ENCODE assay signal across 8 cellular contexts in the genomic region with DNA sequence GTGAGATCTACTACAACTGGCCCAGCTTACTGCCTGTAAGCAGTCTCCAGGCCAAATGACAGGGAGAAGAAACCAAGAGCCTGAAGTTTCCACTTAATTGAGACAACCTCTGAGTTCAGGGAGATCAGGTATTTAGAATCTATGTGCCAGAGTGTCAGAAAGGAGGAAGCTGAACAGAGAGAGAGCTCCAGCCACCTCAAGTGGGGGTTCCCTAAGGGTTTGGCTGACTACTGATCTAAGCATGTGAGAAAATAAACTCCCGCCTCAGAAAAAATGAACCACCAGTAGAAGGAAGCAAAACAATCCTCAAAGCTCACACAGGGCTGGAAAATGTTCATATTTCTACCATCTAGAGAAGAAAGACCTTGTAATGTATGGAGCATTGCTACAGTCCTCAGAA. TPM values are rescaled to one million over a fixed set of nuclear protein-coding genes. Genes with fewer than 3 reads are reported as not detected.
DNase-seq lines count a peak whose midpoint lies in the region; ATAC-seq and TF ChIP-seq lines count a peak whose summit lies in the region.

No MANE protein-coding gene starts in this region.

- H3K27ac Mint-ChIP-seq in CD14-positive monocyte (peak overlapping the region; percentile 43 to 71 (median 62)), brain (peak overlapping the region in 3 of 5 experiments; percentile 17 to 44 (median 26))
- no peak overlapping the region for H3K27ac Mint-ChIP-seq in stimulated activated naive CD8-positive, alpha-beta T cell treated with anti-CD3 and anti-CD28 coated beads, Interleukin-15, amount 100 ng/mL, for 72 hours

- no peaks in the 10 kb centered on the region for H3K9me3 Mint-ChIP-seq in CD14-positive monocyte
- H3K9me3 Mint-ChIP-seq in brain, result peaks cover 0 to 2% (median 0%) of the 10 kb centered on the region in 5 experiments
- no peaks in the 10 kb centered on the region for H3K9me3 Mint-ChIP-seq in stimulated activated naive CD8-positive, alpha-beta T cell treated with anti-CD3 and anti-CD28 coated beads, Interleukin-15, amount 100 ng/mL, for 72 hours

- DNase-seq in CD14-positive monocyte (ENCODE audit: low spot score) (no peak), SW 1271 (lab: John Stamatoyannopoulos, UW) (no peak)
- no peak for DNase-seq in stimulated activated naive CD8-positive, alpha-beta T cell treated with anti-CD3 and anti-CD28 coated beads, Interleukin-15, amount 100 ng/mL, for 72 hours
- DNase-seq in activated CD4-positive, alpha-beta T cell treated with anti-CD3 and anti-CD28 coated beads for 4 hours, result no peak

- H3K4me1 Mint-ChIP-seq in CD14-positive monocyte (peaks cover 41% of the 10 kb centered on the region), brain (peaks cover 43% of the 10 kb centered on the region)
- H3K4me1 Mint-ChIP-seq in stimulated activated naive CD8-positive, alpha-beta T cell treated with anti-CD3 and anti-CD28 coated beads, Interleukin-15, amount 100 ng/mL, for 72 hours, result peaks cover 43% of the 10 kb centered on the region

- H3K36me3 Mint-ChIP-seq in CD14-positive monocyte (peaks cover 8 to 11% of the 10 kb centered on the region in 2 donors), brain (peaks cover 46% of the 10 kb centered on the region)

- intact Hi-C loops in CD14-positive monocyte (cut with micrococcal nuclease), result no loop called here

- peaks cover 0 to 2% (median 0%) of the 10 kb centered on the region in 3 donors for H3K27me3 Mint-ChIP-seq in CD14-positive monocyte (ENCODE audit: low read depth in 3 of 3)
- H3K27me3 Mint-ChIP-seq in brain, result no peaks in the 10 kb centered on the region
- H3K27me3 Mint-ChIP-seq in stimulated activated naive CD8-positive, alpha-beta T cell treated with anti-CD3 and anti-CD28 coated beads, Interleukin-15, amount 100 ng/mL, for 72 hours, result no peaks in the 10 kb centered on the region

- no peak overlapping the region for H3K4me3 Mint-ChIP-seq in CD14-positive monocyte
- no peak overlapping the region for H3K4me3 Mint-ChIP-seq in brain
- H3K4me3 Mint-ChIP-seq in stimulated activated naive CD8-positive, alpha-beta T cell treated with anti-CD3 and anti-CD28 coated beads, Interleukin-15, amount 100 ng/mL, for 72 hours, result no peak overlapping the region

- peak; percentile 63 for ATAC-seq in GM19324 (IDR thresholded peaks at IDR 0.05; ENCODE audit: low FRiP score, unreplicated experiment)
- ATAC-seq in HG03565 (IDR thresholded peaks at IDR 0.05; ENCODE audit: unreplicated experiment), result peak; percentile 77
- peak; percentile 67 for ATAC-seq in stimulated activated naive CD8-positive, alpha-beta T cell treated with anti-CD3 and anti-CD28 coated beads, Interleukin-15, amount 100 ng/mL, for 72 hours
- no peak for ATAC-seq in HG03139 (IDR thresholded peaks at IDR 0.05; ENCODE audit: unreplicated experiment)

- TF ChIP-seq CTCF in CD14-positive monocyte (IDR thresholded peaks at IDR 0.05), result no peak
- TF ChIP-seq CTCF in brain (conservative IDR thresholded peaks at IDR 0.05), result no peak

RNA-seq across cellular contexts. Expression of a gene that starts 25.0 kb away (rescaled TPM):
- 100 to 1,000 TPM; 149 to 269 TPM for polyA plus RNA-seq in CD14-positive monocyte
- polyA plus RNA-seq in brain (ENCODE audit: insufficient read depth, low read depth, low replicate concordance), result 24.7 TPM

RNA-seq across cellular contexts. Expression of a gene that starts 46.6 kb away (rescaled TPM):
- 10 to 100 TPM in 1 of 2 donors, 1 to 10 TPM in 1; 3.4 to 10.9 TPM for polyA plus RNA-seq in CD14-positive monocyte
- polyA plus RNA-seq in brain (ENCODE audit: insufficient read depth, low read depth, low replicate concordance), result 2.3 TPM

Comparison
In these comparisons a context has a peak if more than half of its experiments do, and no peak if none do; other contexts are left out.
1. H3K27ac Mint-ChIP-seq: peak in CD14-positive monocyte (7 of 7) and brain (3 of 5); none in stimulated activated naive CD8-positive, alpha-beta T cell treated with anti-CD3 and anti-CD28 coated beads, Interleukin-15, amount 100 ng/mL, for 72 hours (0 of 2).